In the genomic region with DNA sequence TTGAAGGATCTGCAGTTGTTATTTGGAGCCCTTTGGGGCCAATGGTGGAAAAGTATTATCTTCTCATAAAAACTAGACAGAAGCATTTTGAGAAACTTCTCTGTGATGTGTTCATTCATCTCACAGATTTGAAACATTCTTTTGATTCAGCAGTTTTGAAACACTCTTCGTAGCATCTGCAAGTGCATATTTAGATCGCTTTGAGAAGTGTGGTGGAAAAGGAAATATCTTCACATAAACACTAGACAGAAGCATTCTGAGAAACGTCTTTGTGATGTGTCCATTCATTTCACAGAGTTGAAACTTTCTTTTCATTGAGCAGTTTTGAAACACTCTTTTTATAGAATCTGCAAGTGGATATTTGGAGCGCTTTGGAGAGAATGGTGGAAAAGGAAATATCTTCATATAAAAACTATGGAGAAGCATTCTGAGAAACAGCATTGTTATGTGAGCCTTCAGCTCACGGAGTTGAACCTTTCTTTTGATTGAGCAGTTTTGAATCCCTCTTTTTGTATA, we compare ENCODE assay signal across 5 cellular contexts.
DNase-seq lines count a peak whose midpoint lies in the region; ATAC-seq, FAIRE-seq and TF ChIP-seq lines count a peak whose summit lies in the region.
"Not testable (repeated sequence)": the region's sequence is repeated elsewhere in the genome, so short reads cannot be mapped to it uniquely, and the experiment has no call there.

No MANE protein-coding gene starts in this region.

- SMC1A ChIA-PET in GM12878 (lab: Charles Lee; ENCODE audit: uncharacterized antibody, unreplicated experiment): not testable (repeated sequence)

- H3K9ac ChIP-seq in HUES48 (ENCODE audit: low read depth, low read length); GM12878 (ENCODE audit: control insufficient read depth, insufficient read depth, low read length): not testable (repeated sequence)

- not testable (repeated sequence) for H3K27ac ChIP-seq in HUES48 (ENCODE audit: low read depth, low read length); GM12878 (ENCODE audit: control insufficient read depth, insufficient read depth)

- H3K27me3 ChIP-seq in HUES48 (ENCODE audit: control insufficient read depth, insufficient read depth, low read length); GM12878 (replicated peaks in 1 of 2; ENCODE audit: control insufficient read depth in 2 of 2, insufficient read depth in 2 of 2, low read length in 1 of 2): not testable (repeated sequence)

- intact Hi-C loops in GM12878 (cut with micrococcal nuclease; ENCODE audit: unreplicated experiment): not testable (repeated sequence)

- not testable (repeated sequence) for H4K20me1 ChIP-seq in GM12878 (ENCODE audit: control insufficient read depth, insufficient read depth)

- TF ChIP-seq EP300 in GM12878 (IDR thresholded peaks at IDR 0.05; ENCODE audit: borderline replicate concordance in 1 of 2, control insufficient read depth in 1 of 2, low read depth in 2 of 2, low read length in 2 of 2): not testable (repeated sequence)

- not testable (repeated sequence) for H3K36me3 ChIP-seq in HUES48 (ENCODE audit: control insufficient read depth, insufficient read depth, low read length); GM12878 (ENCODE audit: control insufficient read depth in 2 of 2, insufficient read depth in 2 of 2, low read length in 1 of 2)

- H3K9me3 ChIP-seq in HUES48 (ENCODE audit: control insufficient read depth, insufficient read depth, low read length): peaks cover 70% of the 10 kb centered on the region
- not testable (repeated sequence) for H3K9me3 ChIP-seq in GM12878 (replicated peaks; ENCODE audit: control insufficient read depth, insufficient read depth, low read length)

- H3K4me1 ChIP-seq in HUES48 (ENCODE audit: control insufficient read depth, insufficient read depth, low read length); GM12878 (ENCODE audit: control insufficient read depth, insufficient read depth, low read length): not testable (repeated sequence)

- not testable (repeated sequence) for TF ChIP-seq CTCF in GM12878 (IDR thresholded peaks at IDR 0.05 in 2 of 3, conservative IDR thresholded peaks at IDR 0.05 in 1 of 3; ENCODE audit: control insufficient read depth in 2 of 3, extremely low read depth in 1 of 3, insufficient read depth in 1 of 3, low read depth in 3 of 3, low read length in 3 of 3)

- peak overlapping the region; percentile 18 for H3K4me3 ChIP-seq in HUES48 (ENCODE audit: low read depth, low read length)
- H3K4me3 ChIP-seq in GM12878: not testable (repeated sequence)

- in situ Hi-C loops in GM12878 (cut with MboI): not testable (repeated sequence)

- TF ChIP-seq RAD21 in GM12878 (IDR thresholded peaks at IDR 0.05; ENCODE audit: insufficient read depth, low read depth, low read length): not testable (repeated sequence)

- DNase-seq in CD1c-positive myeloid dendritic cell (ENCODE audit: extremely low spot score) (peak; percentile 0), kidney tubule cell (ENCODE audit: low spot score) (peak; percentile 14), superior temporal gyrus (ENCODE audit: extremely low spot score) (peak; percentile 1)
- not testable (repeated sequence) for DNase-seq in GM12878 (ENCODE audit: low read depth, low spot score)

- not testable (repeated sequence) for ATAC-seq in GM12878

- RAD21 ChIA-PET in GM12878 (lab: Charles Lee; ENCODE audit: unreplicated experiment): not testable (repeated sequence)

- FAIRE-seq in GM12878 (lab: Jason Lieb, UNC): not testable (repeated sequence)

- not testable (repeated sequence) for H3K79me2 ChIP-seq in GM12878 (ENCODE audit: control insufficient read depth, insufficient read depth, low read length)

- 19% methylated on average over 5 of the region's 5 CpGs for WGBS in GM12878 (ENCODE audit: insufficient coverage, insufficient replicate concordance, low lambda C conversion rate, missing lambda C conversion rate)

- not testable (repeated sequence) for TF ChIP-seq POLR2A in GM12878 (IDR thresholded peaks at IDR 0.05; ENCODE audit: low read depth, low read length)

- CTCF ChIA-PET in GM12878 (lab: Yijun Ruan, JAX): not testable (repeated sequence)

- not testable (repeated sequence) for H2AFZ ChIP-seq in GM12878 (ENCODE audit: control insufficient read depth, low read depth, low read length)

- POLR2A ChIA-PET in GM12878 (lab: Charles Lee): not testable (repeated sequence)

- not testable (repeated sequence) for H3K4me2 ChIP-seq in GM12878 (ENCODE audit: control insufficient read depth, insufficient read depth)

- BruUV-seq in GM12878 (replicated peaks; lab: Mats Ljungman, UMichigan): not testable (repeated sequence)

TF ChIP-seq in GM12878, 131 proteins besides CTCF, POLR2A, EP300 and RAD21:
- TF ChIP-seq FOXK2 (IDR thresholded peaks at IDR 0.05): peak; percentile 43; the same call in 1 of the 2 replicates
TF ChIP-seq in GM12878: peak in this region for 1; not testable (repeated sequence) for 130.
